17 cellular contexts compared by ENCODE assay signal in the genomic region with DNA sequence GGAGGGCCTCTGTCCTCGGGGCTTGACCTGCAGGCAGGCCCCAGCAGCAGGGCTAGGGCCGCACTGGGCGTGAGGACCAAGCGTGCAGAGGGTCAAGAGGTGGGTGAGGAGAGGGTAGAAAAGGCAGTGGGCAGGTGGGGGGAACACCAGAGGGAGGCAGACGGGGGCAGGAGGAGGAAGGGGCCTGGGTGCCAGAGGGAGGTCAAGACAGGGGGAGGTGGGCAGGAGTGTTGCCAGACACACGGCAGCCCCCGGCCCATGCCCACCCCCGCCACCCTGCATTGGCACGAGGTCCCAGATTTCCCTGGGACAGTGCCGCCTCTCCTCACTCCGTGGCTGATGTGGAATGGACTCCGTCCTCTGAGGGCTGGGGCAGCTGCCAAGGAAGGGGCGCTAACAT. TPM values are rescaled to one million over a fixed set of nuclear protein-coding genes. Genes with fewer than 3 reads are reported as not detected.
DNase-seq lines count a peak whose midpoint lies in the region; ATAC-seq and TF ChIP-seq lines count a peak whose summit lies in the region.
"Had no signal": no experiment of that assay in that cellular context is flagged by ENCODE, and none has a peak within 500 bp of the region (broad histone marks: within the 10 kb centered on the region; RNA-seq: fewer than 3 reads in every experiment).

No MANE protein-coding gene starts in this region.

- no peaks in the 10 kb centered on the region for H3K4me1 Mint-ChIP-seq in T-helper 2 cell treated with Interferon-gamma antibody and Interleukin-4, amounts not matched to agents 5 μg/mL and 100 μg/mL, for 36 hours (ENCODE audit: low read depth)

- TF ChIP-seq POLR2A in sigmoid colon (IDR thresholded peaks at IDR 0.05) (no peak), heart left ventricle (IDR thresholded peaks at IDR 0.05) (no peak)

- POLR2A ChIA-PET in SK-N-SH (lab: Yijun Ruan, JAX) = no interaction called here

- H3K27me3 ChIP-seq in SK-N-SH (ENCODE audit: insufficient read depth) (no peaks in the 10 kb centered on the region), hepatocyte (no peaks in the 10 kb centered on the region), sigmoid colon (peaks cover 0 to 39% (median 21%) of the 10 kb centered on the region in 3 donors), heart left ventricle (peaks cover 0 to 26% (median 14%) of the 10 kb centered on the region in 9 donors)

- CTCF ChIA-PET in SK-N-SH (lab: Yijun Ruan, JAX) = interaction anchor here (0.9 kb wide), 1 partner anchor 44 kb away, joined by 3 read pairs; no protein-coding TSS in a partner anchor

- no peaks in the 10 kb centered on the region for H3K79me2 ChIP-seq in SK-N-SH (ENCODE audit: insufficient read depth)
- no peaks in the 10 kb centered on the region for H3K79me2 ChIP-seq in hepatocyte

- H3K27me3 Mint-ChIP-seq in T-helper 2 cell treated with Interferon-gamma antibody and Interleukin-4, amounts not matched to agents 5 μg/mL and 100 μg/mL, for 36 hours (ENCODE audit: low read depth) = no peaks in the 10 kb centered on the region

- H3K36me3 ChIP-seq in SK-N-SH (replicated peaks in 1 of 2; ENCODE audit: control insufficient read depth in 1 of 2, insufficient read depth in 2 of 2, low read length in 1 of 2) (peaks cover 0 to 2% of the 10 kb centered on the region in 2 experiments), hepatocyte (replicated peaks; ENCODE audit: insufficient read depth, low read depth) (no peaks in the 10 kb centered on the region), sigmoid colon (no peaks in the 10 kb centered on the region), heart left ventricle (no peaks in the 10 kb centered on the region)
- H3K36me3 ChIP-seq: HAP-1 had no signal

- H3K27ac ChIP-seq in SK-N-SH (ENCODE audit: low read depth in 2 of 2, low read length in 1 of 2) = no peak overlapping the region
- no peak overlapping the region for H3K27ac ChIP-seq in hepatocyte
- H3K27ac ChIP-seq in sigmoid colon = no peak overlapping the region
- no peak overlapping the region for H3K27ac ChIP-seq in heart left ventricle
- H3K27ac ChIP-seq: 22Rv1, A549, HL-60 had no signal

- H3K9me3 Mint-ChIP-seq in T-helper 2 cell treated with Interferon-gamma antibody and Interleukin-4, amounts not matched to agents 5 μg/mL and 100 μg/mL, for 36 hours = no peaks in the 10 kb centered on the region
- H3K9me3 Mint-ChIP-seq: CD8-positive, alpha-beta memory T cell had no signal

- intact Hi-C loops in sigmoid colon (cut with DNase I) (no loop called here), heart left ventricle (cut with DNase I) (loop anchor here in 2 of 10 donors (5.0 to 10.0 kb wide), 2 partner anchors 162 to 350 kb away; a partner anchor contains a TSS)

- TF ChIP-seq CTCF in SK-N-SH (IDR thresholded peaks at IDR 0.05) (no peak), hepatocyte (IDR thresholded peaks at IDR 0.05; ENCODE audit: poor library complexity) (no peak), sigmoid colon (IDR thresholded peaks at IDR 0.05) (no peak), heart left ventricle (IDR thresholded peaks at IDR 0.05) (no peak)

- H3K4me2 ChIP-seq in SK-N-SH (no peak overlapping the region), hepatocyte (no peak overlapping the region)
- H3K4me2 ChIP-seq: A549 had no signal

- H3K4me3 ChIP-seq in SK-N-SH (ENCODE audit: low read depth in 2 of 2, low read length in 1 of 2) = no peak overlapping the region
- no peak overlapping the region for H3K4me3 ChIP-seq in hepatocyte
- H3K4me3 ChIP-seq in sigmoid colon = no peak overlapping the region
- H3K4me3 ChIP-seq in heart left ventricle = no peak overlapping the region
- H3K4me3 ChIP-seq: A549, HAP-1 had no signal

- no peak overlapping the region for H3K9ac ChIP-seq in SK-N-SH

- no peaks in the 10 kb centered on the region for H3K9me2 ChIP-seq in SK-N-SH
- H3K9me2 ChIP-seq in hepatocyte (replicated peaks; ENCODE audit: insufficient read depth) = no peaks in the 10 kb centered on the region

- H3F3A ChIP-seq in SK-N-SH (replicated peaks; ENCODE audit: insufficient read depth) = no peaks in the 10 kb centered on the region

- H3K4me1 ChIP-seq in SK-N-SH (ENCODE audit: control insufficient read depth in 1 of 2, insufficient read depth in 2 of 2, low read depth in 1 of 2, low read length in 1 of 2) (no peaks in the 10 kb centered on the region; a peak in 1 of 4 replicates), hepatocyte (ENCODE audit: insufficient read depth) (no peaks in the 10 kb centered on the region), sigmoid colon (peaks cover 0 to 12% (median under 1%) of the 10 kb centered on the region in 4 donors), heart left ventricle (peaks cover 0 to 11% (median 4%) of the 10 kb centered on the region in 12 donors)
- H3K4me1 ChIP-seq: A549, HAP-1 had no signal

- no peak for TF ChIP-seq RAD21 in SK-N-SH (IDR thresholded peaks at IDR 0.05; ENCODE audit: low read length)

- ATAC-seq in SK-N-SH treated with all-trans-retinoic acid at 6 μM for 48 hours = no peak
- no peak for ATAC-seq in heart left ventricle
- ATAC-seq: A549 had no signal

- H3K9me3 ChIP-seq in SK-N-SH = no peaks in the 10 kb centered on the region
- no peaks in the 10 kb centered on the region for H3K9me3 ChIP-seq in hepatocyte (ENCODE audit: low read depth)
- H3K9me3 ChIP-seq in sigmoid colon = no peaks in the 10 kb centered on the region
- H3K9me3 ChIP-seq in heart left ventricle = no peaks in the 10 kb centered on the region
- H3K9me3 ChIP-seq: A549, HAP-1 had no signal

- no peak overlapping the region for H3K27ac Mint-ChIP-seq in T-helper 2 cell treated with Interferon-gamma antibody and Interleukin-4, amounts not matched to agents 5 μg/mL and 100 μg/mL, for 36 hours
- H3K27ac Mint-ChIP-seq: CD4-positive, CD25-positive, alpha-beta regulatory T cell; CD8-positive, alpha-beta memory T cell had no signal

- H3K4me3 Mint-ChIP-seq in T-helper 2 cell treated with Interferon-gamma antibody and Interleukin-4, amounts not matched to agents 5 μg/mL and 100 μg/mL, for 36 hours = no peak overlapping the region
- H3K4me3 Mint-ChIP-seq: CD8-positive, alpha-beta memory T cell had no signal

- peak; percentile 26 for DNase-seq in SK-N-SH
- peak; percentile 3 for DNase-seq in hepatocyte (ENCODE audit: low spot score)
- peak; percentile 54 for DNase-seq in sigmoid colon
- no peak for DNase-seq in T-helper 2 cell treated with Interferon-gamma antibody and Interleukin-4, amounts not matched to agents 5 μg/mL and 100 μg/mL, for 36 hours (ENCODE audit: low spot score)
- DNase-seq in Kasumi-1 (lab: John Stamatoyannopoulos, UW) = no peak
- DNase-seq in heart left ventricle = no peak
- DNase-seq: AML-193; CD4-positive, CD25-positive, alpha-beta regulatory T cell; CD8-positive, alpha-beta memory T cell; COR-L47; DMS 273 treated with DMSO at 0.1 percent for 48 hours had no signal

- TF ChIP-seq EP300 in SK-N-SH (IDR thresholded peaks at IDR 0.05; ENCODE audit: borderline replicate concordance in 1 of 2, low read depth in 1 of 2, low read length in 1 of 2) = no peak
- no peak for TF ChIP-seq EP300 in sigmoid colon (IDR thresholded peaks at IDR 0.05)

- H2AFZ ChIP-seq in SK-N-SH (ENCODE audit: low read depth) = no peak overlapping the region
- H2AFZ ChIP-seq in hepatocyte = no peak overlapping the region

- no peaks in the 10 kb centered on the region for H3K36me3 Mint-ChIP-seq in T-helper 2 cell treated with Interferon-gamma antibody and Interleukin-4, amounts not matched to agents 5 μg/mL and 100 μg/mL, for 36 hours (ENCODE audit: low read depth)
- H3K36me3 Mint-ChIP-seq: CD4-positive, CD25-positive, alpha-beta regulatory T cell; CD8-positive, alpha-beta memory T cell had no signal

- no peaks in the 10 kb centered on the region for H4K20me1 ChIP-seq in SK-N-SH (ENCODE audit: insufficient read depth)
- H4K20me1 ChIP-seq in hepatocyte (ENCODE audit: insufficient read depth, poor library complexity, severe bottlenecking) = no peaks in the 10 kb centered on the region

- 68% methylated on average over 9 of the region's 13 CpGs for WGBS in SK-N-SH (ENCODE audit: low lambda C conversion rate)
- WGBS in hepatocyte (ENCODE audit: low lambda C conversion rate, missing lambda C conversion rate) = 81% methylated on average over 8 of the region's 13 CpGs
- WGBS in sigmoid colon, 2 donors = 49 to 74% methylated on average over 13 of the region's 13 CpGs
- WGBS in heart left ventricle, 4 donors = 57 to 69% (median 68%) methylated on average over 7 to 13 of the region's 13 CpGs

RNA-seq across cellular contexts. Expression of a gene that starts 8.2 kb away (rescaled TPM):
- 7.2 and 9.1 TPM in 2 replicates for polyA plus RNA-seq in SK-N-SH (2012; rRNA removed)
- polyA plus RNA-seq in SK-N-SH (2012; cell fraction: cytosol; rRNA removed) = 2.1 and 5.7 TPM in 2 replicates
- polyA plus RNA-seq in SK-N-SH (2012; cell fraction: nucleus; rRNA removed) = 5.1 and 5.9 TPM in 2 replicates
- 2.3 and 3.0 TPM in 2 replicates for total RNA-seq in hepatocyte
- polyA plus RNA-seq in hepatocyte = 3.0 and 5.8 TPM in 2 replicates
- total RNA-seq in sigmoid colon = 1 to 10 TPM; 3.0 to 8.0 (median 6.2) TPM
- polyA plus RNA-seq in sigmoid colon = 1 to 10 TPM in 1 of 3 donors, not detected in 2; 2.3 TPM
- 1 to 10 TPM; 1.0 to 4.4 (median 2.0) TPM for total RNA-seq in heart left ventricle
- polyA plus RNA-seq in heart left ventricle = 1 to 10 TPM; 1.1 to 1.5 TPM
- total RNA-seq: H1 had no signal

RNA-seq across cellular contexts. Expression of a gene that starts 43.5 kb away (rescaled TPM):
- 10.9 and 13.4 TPM in 2 replicates for polyA plus RNA-seq in SK-N-SH (2012; rRNA removed)
- 4.4 and 7.2 TPM in 2 replicates for polyA plus RNA-seq in SK-N-SH (2012; cell fraction: cytosol; rRNA removed)
- 33.0 and 74.2 TPM in 2 replicates for polyA plus RNA-seq in SK-N-SH (2012; cell fraction: nucleus; rRNA removed)
- 3.5 and 3.9 TPM in 2 replicates for total RNA-seq in hepatocyte
- 4.9 and 5.1 TPM in 2 replicates for polyA plus RNA-seq in hepatocyte
- 1 to 10 TPM in 2 of 4 donors, under 1 TPM in 2; 0.16 to 5.2 (median 1.0) TPM for total RNA-seq in sigmoid colon
- polyA plus RNA-seq in sigmoid colon = 10 to 100 TPM; 17.8 to 36.0 (median 19.2) TPM
- total RNA-seq in heart left ventricle = 10 to 100 TPM in 1 of 9 donors, 1 to 10 TPM in 7, under 1 TPM in 1; 0.94 to 12.4 (median 3.2) TPM
- 1 to 10 TPM; 4.8 to 6.7 TPM for polyA plus RNA-seq in heart left ventricle

RNA-seq across cellular contexts. Expression of a gene that starts 47.9 kb away (rescaled TPM):
- 0.68 and 0.72 TPM in 2 replicates for polyA plus RNA-seq in SK-N-SH (2012; rRNA removed)
- 0.09 TPM in 1 of 2 replicates, not detected in the other for polyA plus RNA-seq in SK-N-SH (2012; cell fraction: cytosol; rRNA removed)
- polyA plus RNA-seq in SK-N-SH (2012; cell fraction: nucleus; rRNA removed) = 9.8 and 16.8 TPM in 2 replicates
- 1.8 and 5.8 TPM in 2 replicates for total RNA-seq in hepatocyte
- polyA plus RNA-seq in hepatocyte = 14.7 and 19.6 TPM in 2 replicates
- total RNA-seq in sigmoid colon = 10 to 100 TPM in 3 of 4 donors, 1 to 10 TPM in 1; 4.9 to 24.3 (median 15.4) TPM
- polyA plus RNA-seq in sigmoid colon = 100 to 1,000 TPM; 168 to 403 (median 199) TPM
- 100 to 1,000 TPM in 1 of 9 donors, 10 to 100 TPM in 8; 12.1 to 195 (median 56.9) TPM for total RNA-seq in heart left ventricle
- polyA plus RNA-seq in heart left ventricle = 100 to 1,000 TPM in 1 of 2 donors, 10 to 100 TPM in 1; 81.1 to 109 TPM

RNA-seq across cellular contexts. Expression of a gene that starts 60.0 kb away (rescaled TPM):
- polyA plus RNA-seq in SK-N-SH (2012; rRNA removed) (219 and 335 TPM in 2 replicates), hepatocyte (29.1 and 45.6 TPM in 2 replicates), sigmoid colon (10 to 100 TPM; 13.6 to 50.0 (median 34.2) TPM), heart left ventricle (1,000 to 10,000 TPM in 1 of 2 donors, 100 to 1,000 TPM in 1; 829 to 1,402 TPM)
- polyA plus RNA-seq in SK-N-SH (2012; cell fraction: cytosol; rRNA removed) = 154 and 228 TPM in 2 replicates
- polyA plus RNA-seq in SK-N-SH (2012; cell fraction: nucleus; rRNA removed) = 326 and 608 TPM in 2 replicates
- total RNA-seq in hepatocyte (8.3 and 11.3 TPM in 2 replicates), sigmoid colon (10 to 100 TPM; 49.8 to 79.5 (median 57.1) TPM), heart left ventricle (1,000 to 10,000 TPM in 2 of 9 donors, 100 to 1,000 TPM in 7; 695 to 1,715 (median 851) TPM)

Comparison
In these comparisons a context has a peak if more than half of its experiments do, and no peak if none do; other contexts are left out.
1. DNase-seq: peak in SK-N-SH (single experiment), hepatocyte (single experiment) and sigmoid colon (single experiment); none in T-helper 2 cell treated with Interferon-gamma antibody and Interleukin-4, amounts not matched to agents 5 μg/mL and 100 μg/mL, for 36 hours (single experiment), Kasumi-1 (0 of 2) and heart left ventricle (0 of 5).